In genomic region chr6:30690403-30691207, GRCh38 we compare ENCODE assay signal across 8 cellular contexts. TPM values are rescaled to one million over a fixed set of nuclear protein-coding genes. Genes with fewer than 3 reads are reported as not detected.
DNase-seq lines count a peak whose midpoint lies in the region; ATAC-seq lines count a peak whose summit lies in the region.

Gene NRM (minus strand): TSS chr6:30690984. CDS start chr6:30690974, 10 bp downstream.

- no peaks in the 10 kb centered on the region for H3K27me3 ChIP-seq in thymus (ENCODE audit: control insufficient read depth, insufficient read depth)

- under 1% methylated on average over 40 of the region's 40 CpGs for WGBS in thymus

- peak; percentile 35 for ATAC-seq in GM21723 (IDR thresholded peaks at IDR 0.05; ENCODE audit: unreplicated experiment)
- ATAC-seq in activated naive CD4-positive, alpha-beta T cell treated with anti-CD3 and anti-CD28 coated beads, Interleukin-2, amount 50 U/mL, for 72 hours, result peak; percentile 44 to 53

- H3K27ac ChIP-seq in thymus (ENCODE audit: low read depth), result peak within 1 kb of the TSS; percentile 62

- DNase-seq in CD1c-positive myeloid dendritic cell (ENCODE audit: extremely low spot score) (peak; percentile 91), NCI-H1105 treated with DMSO at 0.1 percent for 48 hours (lab: John Stamatoyannopoulos, UW) (peak; percentile 87), SKM-1 treated with dmso at 0.1 percent for 144 hours (lab: John Stamatoyannopoulos, UW; ENCODE audit: unreplicated experiment) (peak; percentile 85), globus pallidus (ENCODE audit: low spot score) (peak; percentile 86), nucleus accumbens (lab: John Stamatoyannopoulos, UW) (peak in 52 of 56 donors; percentile 32 to 88 (median 76))
- peak; percentile 82 to 83 for DNase-seq in activated naive CD4-positive, alpha-beta T cell treated with anti-CD3 and anti-CD28 coated beads, Interleukin-2, amount 50 U/mL, for 72 hours (ENCODE audit: low spot score in 2 of 2)

- no peaks in the 10 kb centered on the region for H3K36me3 ChIP-seq in thymus (ENCODE audit: control insufficient read depth, insufficient read depth)

- H3K9me3 Mint-ChIP-seq in activated naive CD4-positive, alpha-beta T cell treated with anti-CD3 and anti-CD28 coated beads, Interleukin-2, amount 50 U/mL, for 72 hours, result no peaks in the 10 kb centered on the region

- H3K9me3 ChIP-seq in thymus (ENCODE audit: control insufficient read depth), result no peaks in the 10 kb centered on the region

- peaks cover 19 to 24% of the 10 kb centered on the region in 2 donors for H3K36me3 Mint-ChIP-seq in activated naive CD4-positive, alpha-beta T cell treated with anti-CD3 and anti-CD28 coated beads, Interleukin-2, amount 50 U/mL, for 72 hours

- peak within 1 kb of the TSS; percentile 80 for H3K4me3 ChIP-seq in thymus (ENCODE audit: low read length)

- peaks cover 17% of the 10 kb centered on the region for H3K4me1 ChIP-seq in thymus (ENCODE audit: control insufficient read depth, insufficient read depth, low read length)

- H3K27ac Mint-ChIP-seq in activated naive CD4-positive, alpha-beta T cell treated with anti-CD3 and anti-CD28 coated beads, Interleukin-2, amount 50 U/mL, for 72 hours, result peak within 1 kb of the TSS; percentile 79 to 94

RNA-seq across cellular contexts. Expression of gene NRM, which starts in this region (rescaled TPM):
- total RNA-seq in activated naive CD4-positive, alpha-beta T cell treated with anti-CD3 and anti-CD28 coated beads, Interleukin-2, amount 50 U/mL, for 72 hours, result 10 to 100 TPM; 35.7 to 53.5 TPM
- polyA plus RNA-seq in thymus, result 10.4 TPM

Comparison
In these comparisons a context has a peak if more than half of its experiments do, and no peak if none do; other contexts are left out.
1. Peak in every context shown above with its lines: DNase-seq, ATAC-seq, H3K4me3 ChIP-seq and H3K27ac ChIP-seq.